Comparison of ENCODE assay signal across 8 cellular contexts in the genomic region with DNA sequence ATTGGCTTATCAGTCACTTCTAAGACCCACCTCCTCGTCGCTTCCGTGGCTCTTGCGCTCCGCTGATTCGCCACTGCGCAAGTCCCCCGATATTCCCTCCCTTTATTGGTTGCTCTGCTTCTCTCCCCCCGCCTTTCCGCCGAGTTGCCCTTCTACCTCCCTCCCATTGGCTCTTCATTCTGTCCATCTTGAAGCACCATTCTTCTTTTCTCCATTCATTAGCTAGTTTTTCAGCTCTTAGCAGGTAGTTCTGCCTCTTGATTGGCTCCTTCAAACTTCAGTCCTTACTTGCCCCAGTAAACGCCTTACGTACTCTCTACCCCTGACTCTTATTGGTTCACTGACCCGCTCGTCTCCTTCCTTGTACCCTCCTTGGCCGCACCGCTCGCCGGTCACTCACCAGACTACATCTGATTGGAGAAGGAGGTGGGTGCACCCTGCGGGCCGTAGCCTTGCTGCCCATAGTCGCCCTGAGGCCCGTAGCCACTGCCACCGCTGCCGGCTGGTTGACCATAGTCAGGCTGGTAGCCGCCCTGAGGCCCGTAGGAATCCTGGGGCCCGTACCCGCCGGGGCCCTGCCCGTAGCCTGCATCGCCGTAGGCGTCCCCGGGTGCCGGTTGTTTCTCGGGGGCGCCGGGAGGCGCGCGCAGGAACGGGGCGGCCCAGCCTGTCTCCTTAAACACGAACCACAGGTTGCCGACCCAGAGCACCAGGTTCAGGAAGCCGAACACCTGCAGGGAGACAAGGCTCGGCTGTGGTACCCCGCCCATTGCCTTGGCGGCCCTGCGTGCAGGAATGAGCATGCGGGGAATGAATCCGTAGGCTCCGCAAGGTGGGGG. TPM values are rescaled to one million over a fixed set of nuclear protein-coding genes. Genes with fewer than 3 reads are reported as not detected.
A peak's percentile ranks its signal among the peaks of the same experiment; 100 is the strongest.
DNase-seq lines count a peak whose midpoint lies in the region; ATAC-seq and TF ChIP-seq lines count a peak whose summit lies in the region.

No MANE protein-coding gene starts in this region.

- H3K27me3 Mint-ChIP-seq in activated CD4-positive, alpha-beta T cell treated with anti-CD3 and anti-CD28 coated beads, Interleukin-2, amount 10 ng/mL, durations not matched to agents 24 days and 14 days, result no peaks in the 10 kb centered on the region

- ATAC-seq in HG03432 (IDR thresholded peaks at IDR 0.05; ENCODE audit: unreplicated experiment) (peak; percentile 90), left colon (peak; percentile 80)

- intact Hi-C loops in activated CD4-positive, alpha-beta T cell treated with anti-CD3 and anti-CD28 coated beads, Interleukin-2, amount 10 ng/mL, durations not matched to agents 24 days and 14 days (cut with micrococcal nuclease), result loop anchor here (1.0 to 5.0 kb wide), 5 partner anchors 9 to 81 kb away; a partner anchor contains a TSS
- intact Hi-C loops in colonic mucosa (cut with DNase I) (no loop called here), left colon (cut with DNase I, micrococcal nuclease) (no loop called here)

- H3K36me3 ChIP-seq in colonic mucosa, result no peaks in the 10 kb centered on the region

- no peaks in the 10 kb centered on the region for H3K27me3 ChIP-seq in colonic mucosa

- H3K4me1 ChIP-seq in colonic mucosa, result no peaks in the 10 kb centered on the region

- TF ChIP-seq CTCF in colonic mucosa (IDR thresholded peaks at IDR 0.05), result no peak

- DNase-seq in Ammon's horn (ENCODE audit: low spot score) (peak; percentile 99), NCI-H460 (ENCODE audit: extremely low read depth, low read depth) (peak; percentile 99), colonic mucosa (peak; percentile 92), left colon (peak; percentile 86 to 95)
- peak; percentile 95 for DNase-seq in activated CD4-positive, alpha-beta T cell treated with anti-CD3 and anti-CD28 coated beads, Interleukin-2, amount 10 ng/mL, durations not matched to agents 24 days and 14 days
- peak; percentile 68 for DNase-seq in stimulated activated CD4-positive, alpha-beta T cell treated with anti-CD3 and anti-CD28 coated beads, Interleukin-2, amount 100 ng/mL, for 48 hours

- no peaks in the 10 kb centered on the region for H3K9me3 ChIP-seq in colonic mucosa

- peak overlapping the region; percentile 86 for H3K27ac ChIP-seq in colonic mucosa

- H3K9me3 Mint-ChIP-seq in activated CD4-positive, alpha-beta T cell treated with anti-CD3 and anti-CD28 coated beads, Interleukin-2, amount 10 ng/mL, durations not matched to agents 24 days and 14 days, result no peaks in the 10 kb centered on the region

- TF ChIP-seq POLR2A in GM19193 (IDR thresholded peaks at IDR 0.05; ENCODE audit: extremely low read depth, insufficient read depth, insufficient read length), result peak; percentile 81

- peak overlapping the region; percentile 65 to 74 for H3K9ac ChIP-seq in colonic mucosa (ENCODE audit: low read depth in 2 of 2, low read length in 2 of 2)

- peak overlapping the region; percentile 93 for H3K4me3 Mint-ChIP-seq in activated CD4-positive, alpha-beta T cell treated with anti-CD3 and anti-CD28 coated beads, Interleukin-2, amount 10 ng/mL, durations not matched to agents 24 days and 14 days

- peak overlapping the region; percentile 93 for H3K27ac Mint-ChIP-seq in activated CD4-positive, alpha-beta T cell treated with anti-CD3 and anti-CD28 coated beads, Interleukin-2, amount 10 ng/mL, durations not matched to agents 24 days and 14 days

- peak overlapping the region; percentile 57 for H3K4me3 ChIP-seq in colonic mucosa

- peaks cover 27% of the 10 kb centered on the region for H3K4me1 Mint-ChIP-seq in activated CD4-positive, alpha-beta T cell treated with anti-CD3 and anti-CD28 coated beads, Interleukin-2, amount 10 ng/mL, durations not matched to agents 24 days and 14 days

- H3K36me3 Mint-ChIP-seq in activated CD4-positive, alpha-beta T cell treated with anti-CD3 and anti-CD28 coated beads, Interleukin-2, amount 10 ng/mL, durations not matched to agents 24 days and 14 days (ENCODE audit: low read depth), result no peaks in the 10 kb centered on the region

RNA-seq across cellular contexts. Expression of a gene that starts 5.1 kb away (rescaled TPM):
- 11.0 and 13.3 TPM in 2 replicates for total RNA-seq in NCI-H460 (2014; rRNA removed; shearing (Covaris generic))
- polyA plus RNA-seq in NCI-H460 (2014; cell fraction: nucleus; rRNA removed), result 57.4 and 58.0 TPM in 2 replicates
- total RNA-seq in activated CD4-positive, alpha-beta T cell treated with anti-CD3 and anti-CD28 coated beads, Interleukin-2, amount 10 ng/mL, durations not matched to agents 24 days and 14 days, result 21.9 and 22.7 TPM in 2 replicates
- 10 to 100 TPM; 16.7 to 25.5 TPM for total RNA-seq in colonic mucosa
- total RNA-seq in left colon, result 10 to 100 TPM; 11.5 to 15.1 TPM

RNA-seq across cellular contexts. Expression of a gene that starts 8.7 kb away (rescaled TPM):
- total RNA-seq in NCI-H460 (2014; rRNA removed; shearing (Covaris generic)), result 0.89 and 0.92 TPM in 2 replicates
- 2.4 and 5.0 TPM in 2 replicates for polyA plus RNA-seq in NCI-H460 (2014; cell fraction: nucleus; rRNA removed)
- total RNA-seq in activated CD4-positive, alpha-beta T cell treated with anti-CD3 and anti-CD28 coated beads, Interleukin-2, amount 10 ng/mL, durations not matched to agents 24 days and 14 days, result 4.9 and 5.3 TPM in 2 replicates
- total RNA-seq in colonic mucosa (1 to 10 TPM; 6.4 to 7.4 TPM), left colon (1 to 10 TPM; 4.6 to 6.9 TPM)

RNA-seq across cellular contexts. Expression of a gene that starts 19.6 kb away (rescaled TPM):
- total RNA-seq in NCI-H460 (2014; rRNA removed; shearing (Covaris generic)), result 238 and 249 TPM in 2 replicates
- 25.4 and 52.5 TPM in 2 replicates for polyA plus RNA-seq in NCI-H460 (2014; cell fraction: nucleus; rRNA removed)
- 84.4 and 91.4 TPM in 2 replicates for total RNA-seq in activated CD4-positive, alpha-beta T cell treated with anti-CD3 and anti-CD28 coated beads, Interleukin-2, amount 10 ng/mL, durations not matched to agents 24 days and 14 days
- total RNA-seq in colonic mucosa (100 to 1,000 TPM; 157 to 227 TPM), left colon (100 to 1,000 TPM; 140 to 142 TPM)

RNA-seq across cellular contexts. Expression of a gene that starts 28.7 kb away (rescaled TPM):
- total RNA-seq in NCI-H460 (2014; rRNA removed; shearing (Covaris generic)), result 0.89 and 2.4 TPM in 2 replicates
- polyA plus RNA-seq in NCI-H460 (2014; cell fraction: nucleus; rRNA removed), result 7.1 and 7.7 TPM in 2 replicates
- total RNA-seq in activated CD4-positive, alpha-beta T cell treated with anti-CD3 and anti-CD28 coated beads, Interleukin-2, amount 10 ng/mL, durations not matched to agents 24 days and 14 days, result 0.96 and 1.1 TPM in 2 replicates
- 10 to 100 TPM in 1 of 2 donors, 1 to 10 TPM in 1; 4.3 to 14.7 TPM for total RNA-seq in colonic mucosa
- total RNA-seq in left colon, result 10 to 100 TPM; 13.9 to 15.7 TPM

RNA-seq across cellular contexts. Expression of a gene that starts 41.9 kb away (rescaled TPM):
- 0.05 TPM in 1 of 2 replicates, not detected in the other for total RNA-seq in NCI-H460 (2014; rRNA removed; shearing (Covaris generic))
- polyA plus RNA-seq in NCI-H460 (2014; cell fraction: nucleus; rRNA removed), result 0.02 and 0.14 TPM in 2 replicates
- 0.07 and 0.14 TPM in 2 replicates for total RNA-seq in activated CD4-positive, alpha-beta T cell treated with anti-CD3 and anti-CD28 coated beads, Interleukin-2, amount 10 ng/mL, durations not matched to agents 24 days and 14 days
- 1 to 10 TPM; 1.0 TPM for total RNA-seq in colonic mucosa
- total RNA-seq in left colon, result 1 to 10 TPM in 1 of 2 donors, under 1 TPM in 1; 0.70 to 2.0 TPM

Comparison
In these comparisons a context has a peak if more than half of its experiments do, and no peak if none do; other contexts are left out.
1. Peak in every context shown above with its lines: DNase-seq, ATAC-seq, H3K4me3 ChIP-seq and H3K27ac ChIP-seq.